ENCODE assay signal across 8 cellular contexts in genomic region chr10:3785251-3785848, GRCh38. TPM values are rescaled to one million over a fixed set of nuclear protein-coding genes. Genes with fewer than 3 reads are reported as not detected.
DNase-seq lines count a peak whose midpoint lies in the region; ATAC-seq and TF ChIP-seq lines count a peak whose summit lies in the region.

No MANE protein-coding gene starts in this region.

- peak; percentile 98 for TF ChIP-seq POLR2A in transverse colon (IDR thresholded peaks at IDR 0.05)

- no peaks in the 10 kb centered on the region for H4K20me1 ChIP-seq in SU-DHL-6 (ENCODE audit: low read depth, low read length)

- in situ Hi-C loops in GM13976 (cut with MboI; ENCODE audit: low sequenced_read_pairs, unreplicated experiment) = no loop called here
- in situ Hi-C loops in transverse colon (cut with MboI; ENCODE audit: low pct_ligation_motif_present in 1 of 4, low pct_unique_long_range_greater_than_20kb in 1 of 4, low sequenced_read_pairs in 3 of 4) = loop anchor here in 3 of 4 donors (10.0 to 25.0 kb wide), 5 partner anchors 69 to 877 kb away; no protein-coding TSS in a partner anchor

- H3F3A ChIP-seq in SU-DHL-6 (ENCODE audit: insufficient read depth) = peaks cover 6% of the 10 kb centered on the region; the same call in 1 of the 2 replicates

- peaks cover 41% of the 10 kb centered on the region for H3K36me3 Mint-ChIP-seq in activated naive CD8-positive, alpha-beta T cell treated with anti-CD3 and anti-CD28 coated beads, Interleukin-2, amount 50 U/mL, for 24 hours (ENCODE audit: low read depth)

- TF ChIP-seq EP300 in transverse colon (IDR thresholded peaks at IDR 0.05; ENCODE audit: low read depth) = peak; percentile 49

- peak overlapping the region; percentile 97 for H3K27ac Mint-ChIP-seq in activated naive CD8-positive, alpha-beta T cell treated with anti-CD3 and anti-CD28 coated beads, Interleukin-2, amount 50 U/mL, for 24 hours

- no peak for TF ChIP-seq CTCF in GM13976 (IDR thresholded peaks at IDR 0.05; ENCODE audit: borderline replicate concordance, control extremely low read depth, extremely low read depth, insufficient read depth, missing control alignments)
- no peak for TF ChIP-seq CTCF in SU-DHL-6 (IDR thresholded peaks at IDR 0.05; ENCODE audit: insufficient read depth, low read length, poor library complexity, severe bottlenecking)
- TF ChIP-seq CTCF in cardiac muscle cell (IDR thresholded peaks at IDR 0.05; ENCODE audit: low read depth, low read length) = no peak
- peak in 1 of 5 experiments; percentile 8 for TF ChIP-seq CTCF in transverse colon (IDR thresholded peaks at IDR 0.05)

- 0% methylated on average over 43 of the region's 76 CpGs; no CpG with 5 or more reads in 1 of the 2 donors for WGBS in transverse colon (ENCODE audit: low coverage in 1 of 2), 2 donors

- H3K4me2 ChIP-seq in SU-DHL-6 (ENCODE audit: low read depth, low read length, poor library complexity, severe bottlenecking) = peak overlapping the region; percentile 76

- peak overlapping the region; percentile 97 for H3K4me3 Mint-ChIP-seq in activated naive CD8-positive, alpha-beta T cell treated with anti-CD3 and anti-CD28 coated beads, Interleukin-2, amount 50 U/mL, for 24 hours

- peaks cover 11% of the 10 kb centered on the region for H3K9me3 Mint-ChIP-seq in activated naive CD8-positive, alpha-beta T cell treated with anti-CD3 and anti-CD28 coated beads, Interleukin-2, amount 50 U/mL, for 24 hours

- DNase-seq in GM13976 (ENCODE audit: low spot score) (peak; percentile 99), NCI-H1417 treated with DMSO at 0.1 percent for 48 hours (lab: John Stamatoyannopoulos, UW) (peak; percentile 79), cardiac muscle cell (ENCODE audit: low read depth in 1 of 2, low spot score in 1 of 2) (peak; percentile 98 to 99), pons (ENCODE audit: low spot score) (peak; percentile 98), transverse colon (peak; percentile 99)
- peak; percentile 99 for DNase-seq in activated naive CD8-positive, alpha-beta T cell treated with anti-CD3 and anti-CD28 coated beads, Interleukin-2, amount 50 U/mL, for 24 hours

- peak overlapping the region; percentile 85 for H2AFZ ChIP-seq in SU-DHL-6 (ENCODE audit: low read depth, low read length, severe bottlenecking)

- H3K9me2 ChIP-seq in SU-DHL-6 (replicated peaks; ENCODE audit: insufficient read depth, low read length) = no peaks in the 10 kb centered on the region

- peak overlapping the region; percentile 81 for H3K4me3 ChIP-seq in SU-DHL-6 (ENCODE audit: insufficient read depth, low read length, poor library complexity, severe bottlenecking)
- H3K4me3 ChIP-seq in cardiac muscle cell = peak overlapping the region; percentile 85
- H3K4me3 ChIP-seq in transverse colon = peak overlapping the region; percentile 94 to 98 (median 98)

- H3K27ac ChIP-seq in SU-DHL-6 (ENCODE audit: low read depth, low read length) (peak overlapping the region; percentile 82), cardiac muscle cell (peak overlapping the region; percentile 99), transverse colon (peak overlapping the region; percentile 99 to 100 (median 100))

- no peaks in the 10 kb centered on the region for H3K9me3 ChIP-seq in SU-DHL-6 (ENCODE audit: insufficient read depth, low read length)
- no peaks in the 10 kb centered on the region for H3K9me3 ChIP-seq in cardiac muscle cell (ENCODE audit: low read depth)
- H3K9me3 ChIP-seq in transverse colon = peaks cover 3 to 5% of the 10 kb centered on the region in 2 donors

- no peaks in the 10 kb centered on the region for H3K27me3 Mint-ChIP-seq in activated naive CD8-positive, alpha-beta T cell treated with anti-CD3 and anti-CD28 coated beads, Interleukin-2, amount 50 U/mL, for 24 hours

- H3K36me3 ChIP-seq in SU-DHL-6 (ENCODE audit: low read length) (no peaks in the 10 kb centered on the region; the same call in 1 of the 2 replicates), cardiac muscle cell (peaks cover under 1% of the 10 kb centered on the region), transverse colon (peaks cover 0 to 16% (median 8%) of the 10 kb centered on the region in 4 donors)

- intact Hi-C loops in transverse colon (cut with DNase I; ENCODE audit: low total_unique reads) = loop anchor here (10.0 kb wide), 2 partner anchors 149 to 879 kb away; no protein-coding TSS in a partner anchor

- ATAC-seq in HG02840 (IDR thresholded peaks at IDR 0.05; ENCODE audit: low FRiP score, unreplicated experiment) = peak; percentile 79
- peak; percentile 80 for ATAC-seq in activated naive CD8-positive, alpha-beta T cell treated with anti-CD3 and anti-CD28 coated beads, Interleukin-2, amount 50 U/mL, for 24 hours

- H3K4me1 ChIP-seq in cardiac muscle cell (ENCODE audit: low read depth) = peaks cover 19% of the 10 kb centered on the region
- peaks cover 0 to 28% (median 26%) of the 10 kb centered on the region in 4 donors for H3K4me1 ChIP-seq in transverse colon

- H3K9ac ChIP-seq in SU-DHL-6 (ENCODE audit: low read length) = peak overlapping the region; percentile 93

- H3K27me3 ChIP-seq in SU-DHL-6 (ENCODE audit: low read length) (no peaks in the 10 kb centered on the region), cardiac muscle cell (no peaks in the 10 kb centered on the region), transverse colon (no peaks in the 10 kb centered on the region)

- peaks cover 37% of the 10 kb centered on the region for H3K4me1 Mint-ChIP-seq in activated naive CD8-positive, alpha-beta T cell treated with anti-CD3 and anti-CD28 coated beads, Interleukin-2, amount 50 U/mL, for 24 hours

- peaks cover 30% of the 10 kb centered on the region for H3K79me2 ChIP-seq in SU-DHL-6 (ENCODE audit: insufficient read depth, low read length)

RNA-seq across cellular contexts. Expression of gene KLF6, which starts 0.3 kb away (rescaled TPM):
- 8.4 and 10.6 TPM in 2 replicates for total RNA-seq in cardiac muscle cell
- 29.8 and 40.3 TPM in 2 replicates for polyA plus RNA-seq in cardiac muscle cell
- total RNA-seq in transverse colon = 100 to 1,000 TPM; 140 to 304 (median 291) TPM

Comparison
In these comparisons a context has a peak if more than half of its experiments do, and no peak if none do; other contexts are left out.
1. Peak in every context shown above with its lines: DNase-seq, ATAC-seq, H3K4me3 ChIP-seq and H3K27ac ChIP-seq.
2. RNA of gene KLF6, which starts 0.3 kb away (total RNA-seq): 140 to 304 TPM in transverse colon; 8.4 to 10.6 TPM in cardiac muscle cell; every median in the first group is over 10 times any median in the second.